20 cellular contexts compared by ENCODE assay signal in genomic region chr1:246828818-246829217, GRCh38.
DNase-seq lines count a peak whose midpoint lies in the region; ATAC-seq and TF ChIP-seq lines count a peak whose summit lies in the region.
"Had no signal": no experiment of that assay in that cellular context is flagged by ENCODE, and none has a peak within 500 bp of the region (broad histone marks: within the 10 kb centered on the region; RNA-seq: fewer than 3 reads in every experiment).

No MANE protein-coding gene starts in this region.

- DNase-seq in NCI-H2171 treated with DMSO at 0.1 percent for 48 hours (lab: John Stamatoyannopoulos, UW) (peak; percentile 5), NCI-H2171 (lab: John Stamatoyannopoulos, UW) (no peak), WTC11 (ENCODE audit: low spot score) (no peak), mesendoderm (peak; percentile 51), NCI-H2107 (lab: John Stamatoyannopoulos, UW) (no peak), HCEC 1CT (no peak)
- DNase-seq: 8988T, DMS79 treated with DMSO at 0.1 percent for 48 hours, GOT3, NCI-H1417, NCI-H1694 treated with DMSO at 0.1 percent for 48 hours, NCI-H2081 treated with DMSO at 0.1 percent for 48 hours, NCI-H524 treated with DMSO at 0.1 percent for 48 hours, T-helper 9 cell had no signal

- H3K4me2 ChIP-seq in mesendoderm (ENCODE audit: low read length) = no peak overlapping the region

- no peak overlapping the region for H2BK120ac ChIP-seq in mesendoderm (ENCODE audit: low read depth, low read length)

- H3K79me2 ChIP-seq in mesendoderm (ENCODE audit: control insufficient read depth, insufficient read depth, low read length) = no peaks in the 10 kb centered on the region

- H3K27ac ChIP-seq in HEK293 (ENCODE audit: extremely low read depth, low read depth, low read length) = no peak overlapping the region
- H3K27ac ChIP-seq in mesendoderm (ENCODE audit: low read depth, low read length) = no peak overlapping the region
- H3K27ac ChIP-seq: SJSA1 had no signal

- peaks cover 30% of the 10 kb centered on the region for H3K9me3 Mint-ChIP-seq in WTC11

- H3K9ac ChIP-seq in mesendoderm (ENCODE audit: low read length) = no peak overlapping the region

- POLR2A ChIA-PET in HEK293 (lab: Yijun Ruan, JAX) = no interaction called here
- POLR2A ChIA-PET in WTC11 (lab: Charles Lee) = no interaction called here

- H3K4ac ChIP-seq in mesendoderm (ENCODE audit: low read depth, low read length) = no peak overlapping the region

- H3K4me1 ChIP-seq in HEK293 (ENCODE audit: control insufficient read depth, insufficient read depth, low read length) = no peaks in the 10 kb centered on the region
- no peaks in the 10 kb centered on the region for H3K4me1 ChIP-seq in mesendoderm (ENCODE audit: control insufficient read depth, low read depth, low read length)
- H3K4me1 ChIP-seq: SJSA1 had no signal

- H3K27ac Mint-ChIP-seq in WTC11 = no peak overlapping the region
- H3K27ac Mint-ChIP-seq: B cell, CD14-positive monocyte had no signal

- no peaks in the 10 kb centered on the region for H3K27me3 ChIP-seq in mesendoderm (ENCODE audit: insufficient read depth, low read length, poor library complexity)
- H3K27me3 ChIP-seq: SJSA1 had no signal

- H2BK15ac ChIP-seq in mesendoderm (replicated peaks; ENCODE audit: low read depth) = no peak overlapping the region

- no peak overlapping the region for H3K18ac ChIP-seq in mesendoderm (ENCODE audit: low read length)

- no peak overlapping the region for H3K4me3 ChIP-seq in HEK293 (ENCODE audit: low read depth, low read length)
- H3K4me3 ChIP-seq in mesendoderm (ENCODE audit: low read length) = no peak overlapping the region
- H3K4me3 ChIP-seq: SJSA1 had no signal

- no peak overlapping the region for H3K4me3 Mint-ChIP-seq in WTC11
- H3K4me3 Mint-ChIP-seq: B cell, CD14-positive monocyte had no signal

- no peaks in the 10 kb centered on the region; the same call in 1 of the 2 replicates for H3K27me3 Mint-ChIP-seq in WTC11 (ENCODE audit: low read depth)

- no peak overlapping the region for H4K5ac ChIP-seq in mesendoderm (ENCODE audit: low read length)

- no peaks in the 10 kb centered on the region for H3K79me1 ChIP-seq in mesendoderm (ENCODE audit: low read length)

- CTCF ChIA-PET in HEK293 (lab: Yijun Ruan, JAX) = no interaction called here
- CTCF ChIA-PET in WTC11 (lab: Charles Lee) = no interaction called here

- TF ChIP-seq CTCF in HEK293 (tag by site-specific recombination; IDR thresholded peaks at IDR 0.05) (no peak), WTC11 (IDR thresholded peaks at IDR 0.05) (no peak)

- H3K36me3 ChIP-seq in HEK293 (ENCODE audit: control insufficient read depth in 2 of 2, insufficient read depth in 1 of 2, low read length in 2 of 2) (no peaks in the 10 kb centered on the region), mesendoderm (ENCODE audit: control insufficient read depth, insufficient read depth, low read length) (no peaks in the 10 kb centered on the region)
- H3K36me3 ChIP-seq: SJSA1 had no signal

- no peak for ATAC-seq in WTC11
- ATAC-seq in HG03045 (IDR thresholded peaks at IDR 0.05; ENCODE audit: unreplicated experiment) = no peak
- ATAC-seq: Right ventricle myocardium inferior had no signal

- no peak overlapping the region for H3K23ac ChIP-seq in mesendoderm (ENCODE audit: low read length)

- H3K4me1 Mint-ChIP-seq in WTC11 = no peaks in the 10 kb centered on the region
- H3K4me1 Mint-ChIP-seq: B cell had no signal

- H2AK5ac ChIP-seq in mesendoderm (ENCODE audit: low read length) = no peak overlapping the region

- H3K9me3 ChIP-seq in HEK293 (ENCODE audit: control insufficient read depth, insufficient read depth, low read depth, low read length) = no peaks in the 10 kb centered on the region

- no peak overlapping the region for H4K8ac ChIP-seq in mesendoderm (ENCODE audit: low read depth, low read length)

- H3K56ac ChIP-seq in mesendoderm (ENCODE audit: low read length) = no peak overlapping the region

- no peak overlapping the region for H2BK5ac ChIP-seq in mesendoderm (ENCODE audit: low read length)

- WGBS in mesendoderm (ENCODE audit: extremely low coverage, insufficient coverage, low lambda C conversion rate) = no CpG with 5 or more reads among the region's 4 CpGs

- peaks cover 15% of the 10 kb centered on the region for H3K36me3 Mint-ChIP-seq in WTC11

TF ChIP-seq in HEK293, 187 proteins besides CTCF, POLR2A, EP300 and RAD21:
- TF ChIP-seq ZNF280D (tag by site-specific recombination; IDR thresholded peaks at IDR 0.05) (no peak), OVOL3 (tag by site-specific recombination; IDR thresholded peaks at IDR 0.05) (no peak), SETDB1 (IDR thresholded peaks at IDR 0.05; ENCODE audit: insufficient read length, low read length) (peak; percentile 49)

TF ChIP-seq in WTC11, 78 proteins besides CTCF, POLR2A, EP300 and RAD21:
- TF ChIP-seq STAT6 (CRISPR knock-in tag; conservative IDR thresholded peaks at IDR 0.05; ENCODE audit: low read depth) (no peak), KAT7 (CRISPR knock-in tag; IDR thresholded peaks at IDR 0.05; ENCODE audit: borderline replicate concordance) (no peak), TEAD1 (CRISPR knock-in tag; IDR thresholded peaks at IDR 0.05) (no peak), ZNF317 (CRISPR knock-in tag; IDR thresholded peaks at IDR 0.05; ENCODE audit: borderline replicate concordance, low read depth) (peak; percentile 98), TP53 (CRISPR knock-in tag; IDR thresholded peaks at IDR 0.05) (no peak)
- TF ChIP-seq, protein P1, sequence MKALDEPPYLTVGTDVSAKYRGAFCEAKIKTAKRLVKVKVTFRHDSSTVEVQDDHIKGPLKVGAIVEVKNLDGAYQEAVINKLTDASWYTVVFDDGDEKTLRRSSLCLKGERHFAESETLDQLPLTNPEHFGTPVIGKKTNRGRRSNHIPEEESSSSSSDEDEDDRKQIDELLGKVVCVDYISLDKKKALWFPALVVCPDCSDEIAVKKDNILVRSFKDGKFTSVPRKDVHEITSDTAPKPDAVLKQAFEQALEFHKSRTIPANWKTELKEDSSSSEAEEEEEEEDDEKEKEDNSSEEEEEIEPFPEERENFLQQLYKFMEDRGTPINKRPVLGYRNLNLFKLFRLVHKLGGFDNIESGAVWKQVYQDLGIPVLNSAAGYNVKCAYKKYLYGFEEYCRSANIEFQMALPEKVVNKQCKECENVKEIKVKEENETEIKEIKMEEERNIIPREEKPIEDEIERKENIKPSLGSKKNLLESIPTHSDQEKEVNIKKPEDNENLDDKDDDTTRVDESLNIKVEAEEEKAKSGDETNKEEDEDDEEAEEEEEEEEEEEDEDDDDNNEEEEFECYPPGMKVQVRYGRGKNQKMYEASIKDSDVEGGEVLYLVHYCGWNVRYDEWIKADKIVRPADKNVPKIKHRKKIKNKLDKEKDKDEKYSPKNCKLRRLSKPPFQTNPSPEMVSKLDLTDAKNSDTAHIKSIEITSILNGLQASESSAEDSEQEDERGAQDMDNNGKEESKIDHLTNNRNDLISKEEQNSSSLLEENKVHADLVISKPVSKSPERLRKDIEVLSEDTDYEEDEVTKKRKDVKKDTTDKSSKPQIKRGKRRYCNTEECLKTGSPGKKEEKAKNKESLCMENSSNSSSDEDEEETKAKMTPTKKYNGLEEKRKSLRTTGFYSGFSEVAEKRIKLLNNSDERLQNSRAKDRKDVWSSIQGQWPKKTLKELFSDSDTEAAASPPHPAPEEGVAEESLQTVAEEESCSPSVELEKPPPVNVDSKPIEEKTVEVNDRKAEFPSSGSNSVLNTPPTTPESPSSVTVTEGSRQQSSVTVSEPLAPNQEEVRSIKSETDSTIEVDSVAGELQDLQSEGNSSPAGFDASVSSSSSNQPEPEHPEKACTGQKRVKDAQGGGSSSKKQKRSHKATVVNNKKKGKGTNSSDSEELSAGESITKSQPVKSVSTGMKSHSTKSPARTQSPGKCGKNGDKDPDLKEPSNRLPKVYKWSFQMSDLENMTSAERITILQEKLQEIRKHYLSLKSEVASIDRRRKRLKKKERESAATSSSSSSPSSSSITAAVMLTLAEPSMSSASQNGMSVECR (CRISPR knock-in tag; IDR thresholded peaks at IDR 0.05; ENCODE audit: borderline replicate concordance) = no peak

Comparison
In these comparisons a context has a peak if more than half of its experiments do, and no peak if none do; other contexts are left out.
1. DNase-seq: peak in NCI-H2171 treated with DMSO at 0.1 percent for 48 hours (single experiment) and mesendoderm (single experiment); none in NCI-H2171 (single experiment), WTC11 (single experiment), NCI-H2107 (single experiment) and HCEC 1CT (single experiment).